In the genomic region with DNA sequence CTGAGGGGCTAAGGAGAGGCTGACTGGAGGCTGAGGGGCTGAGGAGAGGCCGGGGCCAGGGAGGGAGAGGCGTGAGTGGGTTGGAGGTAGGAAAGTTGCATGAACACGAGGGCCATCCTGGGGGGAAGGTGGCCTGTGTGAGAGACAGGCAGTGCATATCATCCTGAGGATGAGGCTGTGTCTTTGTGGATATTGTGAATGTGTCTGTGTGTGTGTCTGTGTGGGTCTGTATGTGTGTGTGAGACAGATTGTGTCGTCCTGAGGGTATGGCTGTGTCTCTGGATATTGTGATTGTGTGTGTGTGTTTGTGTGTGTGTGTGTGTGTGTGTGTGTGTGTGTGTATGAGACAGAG, we compare ENCODE assay signal across 9 cellular contexts. TPM values are rescaled to one million over a fixed set of nuclear protein-coding genes. Genes with fewer than 3 reads are reported as not detected.
DNase-seq lines count a peak whose midpoint lies in the region; ATAC-seq and TF ChIP-seq lines count a peak whose summit lies in the region.
"Had no signal": no experiment of that assay in that cellular context is flagged by ENCODE, and none has a peak within 500 bp of the region (broad histone marks: within the 10 kb centered on the region; RNA-seq: fewer than 3 reads in every experiment).

No MANE protein-coding gene starts in this region.

- no peaks in the 10 kb centered on the region for H3K9me2 ChIP-seq in SU-DHL-6 (replicated peaks; ENCODE audit: insufficient read depth, low read length)

- H3K4me3 ChIP-seq in SU-DHL-6 (ENCODE audit: insufficient read depth, low read length, poor library complexity, severe bottlenecking) = peak overlapping the region; percentile 75
- peak overlapping the region; percentile 77 to 98 (median 90) for H3K4me3 ChIP-seq in heart right ventricle
- peak overlapping the region; percentile 92 to 100 (median 99) for H3K4me3 ChIP-seq in skeletal muscle tissue (ENCODE audit: low read length in 3 of 3)

- H3F3A ChIP-seq in SU-DHL-6 (ENCODE audit: insufficient read depth) = no peaks in the 10 kb centered on the region

- H3K4me1 Mint-ChIP-seq in activated naive CD4-positive, alpha-beta T cell treated with anti-CD3 and anti-CD28 coated beads, Interleukin-2, amount 50 U/mL, for 24 hours = peaks cover 24% of the 10 kb centered on the region

- no peak for DNase-seq in activated naive CD4-positive, alpha-beta T cell treated with anti-CD3 and anti-CD28 coated beads, Interleukin-2, amount 50 U/mL, for 16 hours
- DNase-seq in heart right ventricle (no peak), DMS153 (lab: John Stamatoyannopoulos, UW) (no peak), NOMO-1 (lab: John Stamatoyannopoulos, UW; ENCODE audit: unreplicated experiment in 2 of 2) (no peak)

- H3K4me1 ChIP-seq in heart right ventricle = peaks cover 0 to 28% (median 10%) of the 10 kb centered on the region in 9 donors
- H3K4me1 ChIP-seq in skeletal muscle tissue (ENCODE audit: control insufficient read depth in 3 of 3, insufficient read depth in 3 of 3, low read length in 3 of 3) = peaks cover 9 to 19% (median 10%) of the 10 kb centered on the region in 3 donors

- peaks cover 27% of the 10 kb centered on the region for H3K9me3 Mint-ChIP-seq in activated naive CD4-positive, alpha-beta T cell treated with anti-CD3 and anti-CD28 coated beads, Interleukin-2, amount 50 U/mL, for 24 hours

- no peaks in the 10 kb centered on the region for H3K27me3 Mint-ChIP-seq in activated naive CD4-positive, alpha-beta T cell treated with anti-CD3 and anti-CD28 coated beads, Interleukin-2, amount 50 U/mL, for 24 hours

- peak overlapping the region; percentile 91 for H3K4me3 Mint-ChIP-seq in activated naive CD4-positive, alpha-beta T cell treated with anti-CD3 and anti-CD28 coated beads, Interleukin-2, amount 50 U/mL, for 24 hours

- TF ChIP-seq CTCF in SU-DHL-6 (IDR thresholded peaks at IDR 0.05; ENCODE audit: insufficient read depth, low read length, poor library complexity, severe bottlenecking) = no peak
- no peak for TF ChIP-seq CTCF in heart right ventricle (IDR thresholded peaks at IDR 0.05)

- intact Hi-C loops in heart right ventricle (cut with DNase I) = loop anchor here in 1 of 10 donors (1.0 kb wide), 1 partner anchor 28 kb away; a partner anchor contains a TSS

- H3K27ac ChIP-seq in SU-DHL-6 (ENCODE audit: low read depth, low read length) (no peak overlapping the region), heart right ventricle (peak overlapping the region in 9 of 10 donors; percentile 70 to 88 (median 81)), skeletal muscle tissue (ENCODE audit: low read depth, low read length) (peak overlapping the region; percentile 56)
- H3K27ac ChIP-seq: epithelial cell of prostate had no signal

- H3K36me3 ChIP-seq in SU-DHL-6 (ENCODE audit: low read length) (no peaks in the 10 kb centered on the region), heart right ventricle (peaks cover 0 to 21% (median 0%) of the 10 kb centered on the region in 9 donors), skeletal muscle tissue (ENCODE audit: control insufficient read depth in 3 of 3, insufficient read depth in 3 of 3, low read length in 3 of 3) (peaks cover 0 to 7% (median 3%) of the 10 kb centered on the region in 3 donors)

- H4K20me1 ChIP-seq in SU-DHL-6 (ENCODE audit: low read depth, low read length) = no peaks in the 10 kb centered on the region

- H3K9me3 ChIP-seq in SU-DHL-6 (ENCODE audit: insufficient read depth, low read length) (no peaks in the 10 kb centered on the region; the same call in 1 of the 2 replicates), heart right ventricle (peaks cover 0 to 62% (median 0%) of the 10 kb centered on the region in 11 donors), skeletal muscle tissue (ENCODE audit: control insufficient read depth in 3 of 3, low read length in 3 of 3) (no peaks in the 10 kb centered on the region)

- H3K4me2 ChIP-seq in SU-DHL-6 (ENCODE audit: low read depth, low read length, poor library complexity, severe bottlenecking) = peak overlapping the region; percentile 61

- peaks cover 12% of the 10 kb centered on the region; the same call in 1 of the 2 replicates for H3K79me2 ChIP-seq in SU-DHL-6 (ENCODE audit: insufficient read depth, low read length)

- no peaks in the 10 kb centered on the region for H3K27me3 ChIP-seq in SU-DHL-6 (ENCODE audit: low read length)
- no peaks in the 10 kb centered on the region for H3K27me3 ChIP-seq in heart right ventricle
- no peaks in the 10 kb centered on the region for H3K27me3 ChIP-seq in skeletal muscle tissue (ENCODE audit: control insufficient read depth in 3 of 3, insufficient read depth in 3 of 3, low read length in 3 of 3)

- H3K9ac ChIP-seq in SU-DHL-6 (ENCODE audit: low read length) (peak overlapping the region; percentile 79), skeletal muscle tissue (ENCODE audit: low read depth in 1 of 3, low read length in 3 of 3) (peak overlapping the region; percentile 88 to 95 (median 89))

- H3K27ac Mint-ChIP-seq in activated naive CD4-positive, alpha-beta T cell treated with anti-CD3 and anti-CD28 coated beads, Interleukin-2, amount 50 U/mL, for 24 hours = peak overlapping the region; percentile 53

- WGBS in heart right ventricle, 2 donors = 0 to 3% methylated on average over 4 of the region's 4 CpGs

- H2AFZ ChIP-seq in SU-DHL-6 (ENCODE audit: low read depth, low read length, severe bottlenecking) = peak overlapping the region; percentile 95

- ATAC-seq in heart right ventricle (peak in 5 of 8 donors; percentile 14 to 51 (median 21)), HG02571 (IDR thresholded peaks at IDR 0.05; ENCODE audit: unreplicated experiment) (no peak)

- peaks cover 27% of the 10 kb centered on the region for H3K36me3 Mint-ChIP-seq in activated naive CD4-positive, alpha-beta T cell treated with anti-CD3 and anti-CD28 coated beads, Interleukin-2, amount 50 U/mL, for 24 hours

RNA-seq across cellular contexts. Expression of a gene that starts 0.4 kb away (rescaled TPM):
- total RNA-seq in heart right ventricle (1 to 10 TPM; 4.4 to 7.2 (median 6.1) TPM), skeletal muscle tissue (8.9 TPM)
- 1 to 10 TPM; 2.9 to 5.3 TPM for polyA plus RNA-seq in heart right ventricle

RNA-seq across cellular contexts. Expression of a gene that starts 28.3 kb away (rescaled TPM):
- total RNA-seq in heart right ventricle (1 to 10 TPM; 2.5 to 5.9 (median 4.9) TPM), skeletal muscle tissue (3.7 TPM)
- 10 to 100 TPM in 1 of 2 donors, 1 to 10 TPM in 1; 3.7 to 12.1 TPM for polyA plus RNA-seq in heart right ventricle

RNA-seq across cellular contexts. Expression of a gene that starts 47.4 kb away (rescaled TPM):
- total RNA-seq in heart right ventricle (under 1 TPM in 5 of 10 donors, not detected in 5; 0.24 to 0.67 (median 0.35) TPM), skeletal muscle tissue (0.52 TPM)
- under 1 TPM; 0.14 to 0.44 TPM for polyA plus RNA-seq in heart right ventricle

RNA-seq across cellular contexts. Expression of a gene that starts 56.8 kb away (rescaled TPM):
- total RNA-seq in heart right ventricle = 1 to 10 TPM; 5.2 to 9.1 (median 6.7) TPM
- 1 to 10 TPM; 4.1 to 5.3 TPM for polyA plus RNA-seq in heart right ventricle
- 5.7 TPM for total RNA-seq in skeletal muscle tissue
